Comparison of ENCODE assay signal across 1 cellular context in genomic region chr2:231926180-231926741, GRCh38.
A peak's percentile ranks its signal among the peaks of the same experiment; 100 is the strongest.
TF ChIP-seq lines count a peak whose summit lies in the region.

Gene NPPC, minus strand, starts transcription at chr2:231926396. Its CDS starts 147 bp downstream, at chr2:231926249.

TF ChIP-seq in HEK293, 187 proteins besides CTCF, POLR2A, EP300 and RAD21 (continued from another document and continues in another):
- TF ChIP-seq ZNF148 (tag by site-specific recombination; IDR thresholded peaks at IDR 0.05; ENCODE audit: borderline replicate concordance) (no peak), ZNF37A (tag by site-specific recombination; IDR thresholded peaks at IDR 0.05) (no peak), ZNF433 (tag by site-specific recombination; IDR thresholded peaks at IDR 0.05; ENCODE audit: low read depth) (no peak), SP7 (tag by site-specific recombination; IDR thresholded peaks at IDR 0.05) (peak; percentile 62), ZNF747 (tag by site-specific recombination; IDR thresholded peaks at IDR 0.05) (no peak), ZSCAN18 (tag by site-specific recombination; IDR thresholded peaks at IDR 0.05) (no peak), ZNF121 (tag by site-specific recombination; IDR thresholded peaks at IDR 0.05) (no peak), ZNF654 (tag by site-specific recombination; IDR thresholded peaks at IDR 0.05; ENCODE audit: low read depth) (0 out of 2 replicates have a peak, but pooled peaks have one; percentile 17), ZBTB10 (tag by site-specific recombination; IDR thresholded peaks at IDR 0.05) (0 out of 2 replicates have a peak, but pooled peaks have one; percentile 55), GLIS1 (tag by site-specific recombination; IDR thresholded peaks at IDR 0.05) (peak; percentile 63; the same call in 1 of the 2 replicates), ZNF561 (tag by site-specific recombination; IDR thresholded peaks at IDR 0.05; ENCODE audit: borderline replicate concordance) (0 out of 2 replicates have a peak, but pooled peaks have one; percentile 58), ZNF707 (tag by site-specific recombination; IDR thresholded peaks at IDR 0.05) (no peak), ZNF112 (tag by site-specific recombination; IDR thresholded peaks at IDR 0.05) (no peak), SALL2 (tag by site-specific recombination; IDR thresholded peaks at IDR 0.05; ENCODE audit: borderline replicate concordance) (no peak), ZNF548 (tag by site-specific recombination; IDR thresholded peaks at IDR 0.05) (no peak), ZNF302 (tag by site-specific recombination; IDR thresholded peaks at IDR 0.05; ENCODE audit: low read depth) (no peak), KLF8 (tag by site-specific recombination; IDR thresholded peaks at IDR 0.05) (peak; percentile 76), ZBTB11 (tag by site-specific recombination; conservative IDR thresholded peaks at IDR 0.05; ENCODE audit: low read depth) (no peak; the same call in 1 of the 2 replicates), ZNF311 (tag by site-specific recombination; IDR thresholded peaks at IDR 0.05; ENCODE audit: borderline replicate concordance) (no peak), SP2 (tag by site-specific recombination; IDR thresholded peaks at IDR 0.05) (peak; percentile 56), ZNF645 (tag by site-specific recombination; IDR thresholded peaks at IDR 0.05) (no peak), ZNF555 (tag by site-specific recombination; conservative IDR thresholded peaks at IDR 0.05) (no peak), ZNF274 (IDR thresholded peaks at IDR 0.05; ENCODE audit: low read length) (no peak), ZNF274 (tag by site-specific recombination; IDR thresholded peaks at IDR 0.05; ENCODE audit: borderline replicate concordance) (no peak), ZNF830 (tag by site-specific recombination; IDR thresholded peaks at IDR 0.05; ENCODE audit: low read depth) (no peak), RBAK (tag by site-specific recombination; IDR thresholded peaks at IDR 0.05) (no peak), ZBTB49 (tag by site-specific recombination; IDR thresholded peaks at IDR 0.05; ENCODE audit: low read depth) (no peak), REPIN1 (tag by site-specific recombination; IDR thresholded peaks at IDR 0.05; ENCODE audit: low read depth) (no peak), ZNF354C (tag by site-specific recombination; IDR thresholded peaks at IDR 0.05; ENCODE audit: borderline replicate concordance, low read depth) (no peak), ZSCAN30 (tag by site-specific recombination; IDR thresholded peaks at IDR 0.05) (peak; percentile 63), KLF1 (tag by site-specific recombination; IDR thresholded peaks at IDR 0.05) (peak; percentile 26; the same call in 1 of the 2 replicates), ZNF394 (tag by site-specific recombination; IDR thresholded peaks at IDR 0.05; ENCODE audit: borderline replicate concordance) (peak; percentile 39; the same call in 1 of the 2 replicates), ZSCAN4 (tag by site-specific recombination; IDR thresholded peaks at IDR 0.05) (no peak), ZBTB6 (tag by site-specific recombination; IDR thresholded peaks at IDR 0.05) (peak; percentile 35; the same call in 1 of the 2 replicates), ZNF768 (tag by site-specific recombination; IDR thresholded peaks at IDR 0.05) (no peak), ZNF266 (tag by site-specific recombination; IDR thresholded peaks at IDR 0.05; ENCODE audit: low read depth) (no peak), ZFP3 (tag by site-specific recombination; IDR thresholded peaks at IDR 0.05; ENCODE audit: low read depth) (no peak), ZNF175 (tag by site-specific recombination; IDR thresholded peaks at IDR 0.05) (no peak), YY1 (tag by site-specific recombination; IDR thresholded peaks at IDR 0.05) (no peak; the same call in 1 of the 2 replicates), GLI2 (tag by site-specific recombination; IDR thresholded peaks at IDR 0.05; ENCODE audit: borderline replicate concordance, low read depth) (no peak), ZNF324 (tag by site-specific recombination; IDR thresholded peaks at IDR 0.05) (no peak), SP3 (tag by site-specific recombination; IDR thresholded peaks at IDR 0.05) (peak; percentile 52), INSM2 (tag by site-specific recombination; IDR thresholded peaks at IDR 0.05) (0 out of 2 replicates have a peak, but pooled peaks have one; percentile 21)
